In the genomic region with DNA sequence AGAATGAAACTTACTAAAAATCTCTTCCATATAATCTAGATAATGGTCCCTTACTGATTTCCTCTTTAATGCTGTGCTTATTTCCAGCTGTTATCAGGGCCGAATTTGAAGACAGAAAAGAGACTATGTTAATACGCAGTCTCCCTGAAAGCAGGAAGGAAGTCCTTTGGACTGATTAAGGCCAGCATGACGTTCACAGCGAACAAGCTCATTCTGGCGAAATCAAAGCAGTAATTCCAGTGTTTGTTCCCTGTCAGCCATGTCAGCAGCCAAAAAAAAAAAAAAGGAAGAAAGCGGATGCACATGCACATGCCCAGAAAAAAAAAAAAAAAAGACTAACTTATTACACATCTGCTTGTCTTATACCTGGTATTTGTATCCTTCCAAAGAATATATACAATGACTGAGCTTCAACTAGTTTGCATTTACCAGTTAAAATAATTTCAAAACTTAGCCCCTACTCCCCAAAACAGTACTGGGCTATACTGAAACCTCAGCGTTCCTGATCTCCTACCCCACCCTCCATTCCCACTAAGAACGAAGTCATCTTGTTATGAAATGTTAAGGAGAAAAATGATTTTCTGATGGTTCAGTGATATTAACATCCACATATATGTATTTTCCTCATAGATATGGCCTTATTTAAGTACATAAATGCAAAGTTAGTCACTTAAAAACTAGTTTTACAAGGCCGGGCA, we compare ENCODE assay signal across 8 cellular contexts. TPM values are rescaled to one million over a fixed set of nuclear protein-coding genes. Genes with fewer than 3 reads are reported as not detected.
DNase-seq lines count a peak whose midpoint lies in the region; ATAC-seq and TF ChIP-seq lines count a peak whose summit lies in the region.

No MANE protein-coding gene starts in this region.

- H3F3A ChIP-seq in DOHH2 (ENCODE audit: control insufficient read depth, insufficient read depth): 0 out of 2 replicates have a peak, but pooled peaks cover 3% of the 10 kb centered on the region
- H3F3A ChIP-seq in MM.1S (ENCODE audit: insufficient read depth, low read length): no peaks in the 10 kb centered on the region

- H3K4me3 ChIP-seq in DOHH2 (ENCODE audit: low read length) (no peak overlapping the region), adrenal gland (no peak overlapping the region), right atrium auricular region (no peak overlapping the region), MM.1S (ENCODE audit: low read length) (no peak overlapping the region)

- H3K27ac Mint-ChIP-seq in Calu3 (ENCODE audit: unreplicated experiment): no peak overlapping the region

- H3K27ac ChIP-seq in DOHH2 (ENCODE audit: low read depth, low read length): no peak overlapping the region
- H3K27ac ChIP-seq in adrenal gland: peak overlapping the region; percentile 37 to 86 (median 67)
- H3K27ac ChIP-seq in right atrium auricular region: peak overlapping the region; percentile 77 to 85
- no peak overlapping the region for H3K27ac ChIP-seq in MM.1S (ENCODE audit: low read length)

- H3K9me3 Mint-ChIP-seq in Calu3 (ENCODE audit: low read depth, unreplicated experiment): no peaks in the 10 kb centered on the region

- peak in 5 of 7 donors; percentile 17 to 73 (median 60) for DNase-seq in adrenal gland
- DNase-seq in right atrium auricular region (ENCODE audit: low spot score): peak; percentile 76
- no peak for DNase-seq in sciatic nerve (ENCODE audit: low spot score)
- DNase-seq in Calu3: no peak
- no peak for DNase-seq in islet precursor cell
- DNase-seq in MM.1S: no peak

- H3K9me3 ChIP-seq in DOHH2 (ENCODE audit: control insufficient read depth, insufficient read depth, low read length) (peaks cover 10% of the 10 kb centered on the region; the same call in 1 of the 2 replicates), adrenal gland (replicated peaks in 1 of 3) (peaks cover 0 to 5% (median 0%) of the 10 kb centered on the region in 3 donors), right atrium auricular region (no peaks in the 10 kb centered on the region), MM.1S (replicated peaks; ENCODE audit: insufficient read depth, low read length) (no peaks in the 10 kb centered on the region)

- 63 to 71% (median 66%) methylated on average over 8 to 9 of the region's 9 CpGs for WGBS in adrenal gland, 4 donors

- ATAC-seq in sciatic nerve (peak; percentile 93), GM19467 (IDR thresholded peaks at IDR 0.05; ENCODE audit: unreplicated experiment) (no peak)

- H3K9me2 ChIP-seq in DOHH2 (replicated peaks; ENCODE audit: control insufficient read depth, low read length) (no peaks in the 10 kb centered on the region), MM.1S (replicated peaks; ENCODE audit: insufficient read depth, low read length) (no peaks in the 10 kb centered on the region)

- BruUV-seq in Calu3 (replicated peaks; lab: Mats Ljungman, UMichigan): no TSS peak

- no peak overlapping the region for H3K4me3 Mint-ChIP-seq in Calu3 (ENCODE audit: low read depth, unreplicated experiment)

- peaks cover 6% of the 10 kb centered on the region for H3K36me3 Mint-ChIP-seq in Calu3 (ENCODE audit: insufficient read depth, unreplicated experiment)

- TF ChIP-seq POLR2A in adrenal gland (IDR thresholded peaks at IDR 0.05): no peak

- H3K4me2 ChIP-seq in DOHH2 (ENCODE audit: low read length) (peak overlapping the region; percentile 49), MM.1S (ENCODE audit: low read depth, low read length) (no peak overlapping the region)

- no peaks in the 10 kb centered on the region for H3K4me1 Mint-ChIP-seq in Calu3 (ENCODE audit: low read depth, unreplicated experiment)

- CTCF ChIA-PET in Calu3 (lab: Charles Lee): interaction anchor here (0.9 kb wide), 1 partner anchor 54 kb away, joined by 3 read pairs; no protein-coding TSS in a partner anchor

- H3K9ac ChIP-seq in MM.1S (ENCODE audit: low read length): no peak overlapping the region

- no peaks in the 10 kb centered on the region for H3K27me3 Mint-ChIP-seq in Calu3 (ENCODE audit: unreplicated experiment)

- intact Hi-C loops in adrenal gland (cut with DNase I): no loop called here
- intact Hi-C loops in sciatic nerve (cut with DNase I): no loop called here
- intact Hi-C loops in Calu3 (cut with micrococcal nuclease; ENCODE audit: unreplicated experiment): no loop called here

- peaks cover 10% of the 10 kb centered on the region for H3K4me1 ChIP-seq in DOHH2 (ENCODE audit: control insufficient read depth, low read length)
- peaks cover 0 to 16% of the 10 kb centered on the region in 2 donors for H3K4me1 ChIP-seq in adrenal gland (replicated peaks in 1 of 2)
- H3K4me1 ChIP-seq in right atrium auricular region: peaks cover 0 to 7% of the 10 kb centered on the region in 2 donors
- no peaks in the 10 kb centered on the region for H3K4me1 ChIP-seq in MM.1S (ENCODE audit: low read length)

- H2AFZ ChIP-seq in MM.1S (ENCODE audit: low read length): no peak overlapping the region

- H4K20me1 ChIP-seq in DOHH2 (ENCODE audit: control insufficient read depth, insufficient read depth, low read depth, low read length): no peaks in the 10 kb centered on the region
- H4K20me1 ChIP-seq in MM.1S (ENCODE audit: insufficient read depth, low read length): no peaks in the 10 kb centered on the region

- H3K36me3 ChIP-seq in DOHH2 (ENCODE audit: control insufficient read depth, low read length) (peaks cover 26% of the 10 kb centered on the region), adrenal gland (replicated peaks in 1 of 2) (peaks cover 0 to 6% of the 10 kb centered on the region in 2 donors), right atrium auricular region (peaks cover 7% of the 10 kb centered on the region), MM.1S (replicated peaks; ENCODE audit: insufficient read depth, low read length) (0 out of 2 replicates have a peak, but pooled peaks cover 3% of the 10 kb centered on the region)

- H3K27me3 ChIP-seq in DOHH2 (ENCODE audit: control insufficient read depth, low read length) (no peaks in the 10 kb centered on the region), adrenal gland (no peaks in the 10 kb centered on the region), right atrium auricular region (no peaks in the 10 kb centered on the region), MM.1S (replicated peaks; ENCODE audit: insufficient read depth, low read length) (no peaks in the 10 kb centered on the region)

- no peak for TF ChIP-seq CTCF in DOHH2 (IDR thresholded peaks at IDR 0.05; ENCODE audit: low read depth, low read length, poor library complexity, severe bottlenecking)
- no peak for TF ChIP-seq CTCF in adrenal gland (IDR thresholded peaks at IDR 0.05)
- no peak for TF ChIP-seq CTCF in right atrium auricular region (IDR thresholded peaks at IDR 0.05)
- no peak for TF ChIP-seq CTCF in Calu3 (IDR thresholded peaks at IDR 0.05; ENCODE audit: unreplicated experiment)
- no peak for TF ChIP-seq CTCF in MM.1S (IDR thresholded peaks at IDR 0.05; ENCODE audit: low read length)

- H3K79me2 ChIP-seq in DOHH2 (ENCODE audit: control insufficient read depth, low read length) (no peaks in the 10 kb centered on the region), MM.1S (ENCODE audit: low read length) (no peaks in the 10 kb centered on the region)

RNA-seq across cellular contexts. Expression of gene ANAPC16, which starts 29.0 kb away (rescaled TPM):
- total RNA-seq in adrenal gland (100 to 1,000 TPM in 7 of 8 donors, 10 to 100 TPM in 1; 69.1 to 170 (median 139) TPM), right atrium auricular region (100 to 1,000 TPM; 139 to 163 TPM), sciatic nerve (76.1 TPM), Calu3 (2022) (118 and 119 TPM in 2 replicates)
- 100 to 1,000 TPM; 102 to 186 (median 128) TPM for polyA plus RNA-seq in adrenal gland

RNA-seq across cellular contexts. Expression of gene ASCC1, which starts 29.3 kb away (rescaled TPM):
- 10 to 100 TPM; 26.6 to 57.4 (median 36.7) TPM for total RNA-seq in adrenal gland
- 100 to 1,000 TPM in 1 of 3 donors, 10 to 100 TPM in 1, 1 to 10 TPM in 1; 9.7 to 101 (median 10.1) TPM for polyA plus RNA-seq in adrenal gland
- total RNA-seq in right atrium auricular region: 10 to 100 TPM; 27.2 to 37.0 TPM
- total RNA-seq in sciatic nerve: 37.4 TPM
- 51.3 and 59.3 TPM in 2 replicates for total RNA-seq in Calu3 (2022)

Comparison
In these comparisons a context has a peak if more than half of its experiments do, and no peak if none do; other contexts are left out.
1. H3K27ac ChIP-seq: peak in adrenal gland (5 of 5) and right atrium auricular region (2 of 2); none in DOHH2 (single experiment) and MM.1S (single experiment).
2. DNase-seq: peak in adrenal gland (5 of 7) and right atrium auricular region (single experiment); none in sciatic nerve (single experiment), Calu3 (single experiment), islet precursor cell (single experiment) and MM.1S (single experiment).